8 cellular contexts compared by ENCODE assay signal in the genomic region with DNA sequence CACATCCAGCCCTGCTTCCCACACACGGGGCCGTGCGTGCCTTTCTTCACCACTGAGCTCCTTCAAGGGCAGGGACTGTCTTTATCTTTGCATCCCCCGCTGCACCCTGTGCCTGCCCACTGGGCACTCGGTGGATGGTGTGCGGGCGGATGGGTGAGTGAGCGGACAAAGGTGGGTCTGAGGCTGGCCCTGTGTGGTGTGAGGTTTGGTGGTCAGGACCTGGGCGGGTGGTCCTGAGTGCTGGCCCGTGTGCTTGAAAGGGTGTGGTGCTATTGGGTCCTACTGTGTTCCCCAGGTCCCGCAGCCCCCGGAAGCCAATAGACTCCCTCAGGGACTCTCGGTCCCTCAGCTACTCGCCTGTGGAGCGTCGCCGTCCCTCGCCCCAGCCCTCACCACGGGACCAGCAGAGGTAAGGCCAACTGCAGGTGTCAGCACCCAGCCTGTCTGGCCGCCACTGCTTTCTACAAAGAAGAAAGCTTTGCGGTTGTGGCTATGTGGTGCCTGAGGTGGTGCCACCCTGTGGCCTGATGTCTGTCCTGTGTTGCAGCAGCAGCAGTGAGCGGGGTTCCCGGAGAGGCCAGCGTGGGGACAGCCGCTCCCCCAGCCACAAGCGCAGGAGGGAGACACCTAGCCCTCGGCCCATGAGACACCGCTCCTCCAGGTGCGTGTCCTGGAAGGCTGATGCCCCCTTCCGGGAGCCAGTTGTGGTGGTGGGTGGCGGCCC. TPM values are rescaled to one million over a fixed set of nuclear protein-coding genes. Genes with fewer than 3 reads are reported as not detected.
DNase-seq lines count a peak whose midpoint lies in the region; ATAC-seq, FAIRE-seq and TF ChIP-seq lines count a peak whose summit lies in the region.
"Had no signal": no experiment of that assay in that cellular context is flagged by ENCODE, and none has a peak within 500 bp of the region (broad histone marks: within the 10 kb centered on the region; RNA-seq: fewer than 3 reads in every experiment).

No MANE protein-coding gene starts in this region.

- H3K4me2 ChIP-seq in skeletal muscle satellite cell (ENCODE audit: low read length), result peak overlapping the region; percentile 5

- no peak; the same call in 1 of the 2 replicates for TF ChIP-seq POLR2A in GM12891 (IDR thresholded peaks at IDR 0.05; ENCODE audit: low read depth, low read length)

- H3K9ac ChIP-seq in NT2/D1 (ENCODE audit: insufficient read length, low read depth), result peak overlapping the region; percentile 24
- no peak overlapping the region for H3K9ac ChIP-seq in skeletal muscle satellite cell (ENCODE audit: low read depth, low read length)

- ATAC-seq in activated CD4-positive, CD25-positive, alpha-beta regulatory T cell treated with anti-CD3 and anti-CD28 coated beads, Interleukin-2, amount 50 U/mL, for 24 hours, result no peak
- ATAC-seq in GM18907 (IDR thresholded peaks at IDR 0.05; ENCODE audit: unreplicated experiment), result no peak

- FAIRE-seq in GM12891 (lab: Jason Lieb, UNC), result no peak

- no peaks in the 10 kb centered on the region for H3K27me3 ChIP-seq in NT2/D1 (ENCODE audit: insufficient read depth, insufficient read length)
- no peaks in the 10 kb centered on the region for H3K27me3 ChIP-seq in skeletal muscle satellite cell (ENCODE audit: control insufficient read depth, insufficient read depth, low read length)

- H3K4me3 ChIP-seq in NT2/D1 (ENCODE audit: insufficient read length, low read depth) (no peak overlapping the region), skeletal muscle satellite cell (ENCODE audit: low read length) (no peak overlapping the region)

- H3K36me3 ChIP-seq in NT2/D1 (ENCODE audit: insufficient read depth, insufficient read length, low read length) (peaks cover 100% of the 10 kb centered on the region), skeletal muscle satellite cell (ENCODE audit: insufficient read depth, low read length) (peaks cover 98% of the 10 kb centered on the region)

- peak overlapping the region; percentile 22 for H3K27ac ChIP-seq in epithelial cell of prostate

- DNase-seq in GM12891 (ENCODE audit: insufficient read length, low spot score) (no peak), NT2/D1 (ENCODE audit: low read depth, low spot score) (no peak), epithelial cell of prostate (ENCODE audit: low read depth, low spot score) (no peak), T1000 (lab: John Stamatoyannopoulos, UW) (no peak)

- H3K9me3 ChIP-seq in NT2/D1 (ENCODE audit: insufficient read depth, low read length) (no peaks in the 10 kb centered on the region), skeletal muscle satellite cell (replicated peaks; ENCODE audit: low read length) (no peaks in the 10 kb centered on the region)

- H3K4me1 ChIP-seq in NT2/D1 (ENCODE audit: insufficient read depth, insufficient read length) (peaks cover 47% of the 10 kb centered on the region), skeletal muscle satellite cell (ENCODE audit: control insufficient read depth, insufficient read depth, low read length) (peaks cover 72% of the 10 kb centered on the region)

TF ChIP-seq in GM12891, 5 proteins besides CTCF, POLR2A, EP300 and RAD21:
- TF ChIP-seq POU2F2 (IDR thresholded peaks at IDR 0.05; ENCODE audit: low read depth, low read length) (no peak), SPI1 (IDR thresholded peaks at IDR 0.05; ENCODE audit: low read depth, low read length) (no peak), POLR2AphosphoS5 (IDR thresholded peaks at IDR 0.05; ENCODE audit: low read depth, low read length) (peak; percentile 78), PAX5 (IDR thresholded peaks at IDR 0.05; ENCODE audit: insufficient read depth, low read length, severe bottlenecking) (no peak)

RNA-seq across cellular contexts. Expression of gene ELOB, which starts 6.9 kb away (rescaled TPM):
- 213 TPM for polyA plus RNA-seq in GM12891 (2012; ENCODE audit: low read depth, missing spikeins)
- 303 and 418 TPM in 2 replicates for total RNA-seq in skeletal muscle satellite cell (2012; rRNA removed)

RNA-seq across cellular contexts. Expression of gene PRSS33, which starts 17.1 kb away (rescaled TPM):
- not detected for polyA plus RNA-seq in GM12891 (2012; ENCODE audit: low read depth, missing spikeins)
- not detected in 2 replicates for total RNA-seq in skeletal muscle satellite cell (2012; rRNA removed)
- total RNA-seq: T-helper 1 cell treated with Interleukin-12 subunit alpha and Interleukin-12 subunit beta and Interleukin-4 antibody, amounts not matched to agents 30 ng/mL and 1 ng/mL, for 36 hours had no signal

RNA-seq across cellular contexts. Expression of gene SRRM2, which starts 17.8 kb away (rescaled TPM):
- 400 TPM for polyA plus RNA-seq in GM12891 (2012; ENCODE audit: low read depth, missing spikeins)
- total RNA-seq in skeletal muscle satellite cell (2012; rRNA removed), result 50.2 and 53.7 TPM in 2 replicates

RNA-seq across cellular contexts. Expression of gene PRSS41, which starts 28.1 kb away (rescaled TPM):
- polyA plus RNA-seq in GM12891 (2012; ENCODE audit: low read depth, missing spikeins), result not detected
- total RNA-seq in skeletal muscle satellite cell (2012; rRNA removed), result not detected in 2 replicates
- total RNA-seq: T-helper 1 cell treated with Interleukin-12 subunit alpha and Interleukin-12 subunit beta and Interleukin-4 antibody, amounts not matched to agents 30 ng/mL and 1 ng/mL, for 36 hours had no signal

RNA-seq across cellular contexts. Expression of gene PRSS21, which starts 46.8 kb away (rescaled TPM):
- polyA plus RNA-seq in GM12891 (2012; ENCODE audit: low read depth, missing spikeins), result 29.1 TPM
- total RNA-seq in skeletal muscle satellite cell (2012; rRNA removed), result 0.44 TPM in 1 of 2 replicates, not detected in the other
